ENCODE assay signal across 1 cellular context in the genomic region with DNA sequence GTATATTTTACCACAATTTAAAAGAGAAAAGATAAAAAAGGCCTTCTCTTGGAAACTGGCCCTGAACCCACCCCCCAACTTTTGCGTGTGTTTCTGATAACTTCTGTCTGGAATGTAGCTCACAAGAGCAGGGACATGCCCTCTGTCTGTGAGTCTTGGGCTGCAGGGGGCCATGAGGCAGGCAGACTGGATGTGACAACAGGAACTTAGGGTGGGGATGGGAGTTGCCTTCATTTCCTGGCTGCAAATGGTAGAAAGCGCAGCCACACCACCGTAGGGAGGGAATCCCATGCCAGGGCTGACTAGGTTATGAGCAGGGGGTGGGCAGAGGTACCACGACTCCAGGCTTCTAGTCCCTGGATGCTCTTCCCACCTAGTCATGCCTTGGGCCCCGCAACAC.
TF ChIP-seq lines count a peak whose summit lies in the region.

No MANE protein-coding gene starts in this region.

TF ChIP-seq in H1, 55 proteins besides CTCF, POLR2A, EP300 and RAD21:
- TF ChIP-seq YY1 (IDR thresholded peaks at IDR 0.05; ENCODE audit: low read depth, low read length) = no peak
- TF ChIP-seq ZNF274 (IDR thresholded peaks at IDR 0.05; ENCODE audit: borderline replicate concordance, extremely low read depth, low read length) = no peak
- no peak for TF ChIP-seq SIRT6 (IDR thresholded peaks at IDR 0.05; ENCODE audit: low read length)
- TF ChIP-seq TAF7 (optimal IDR thresholded peaks at IDR 0.05; ENCODE audit: borderline replicate concordance, low read depth, low read length) = no peak
- no peak for TF ChIP-seq CBX8 (IDR thresholded peaks at IDR 0.05; ENCODE audit: borderline replicate concordance, low read depth, low read length)
- TF ChIP-seq HDAC6 (IDR thresholded peaks at IDR 0.05; ENCODE audit: low read depth, low read length) = no peak
- TF ChIP-seq RFX5 (IDR thresholded peaks at IDR 0.05; ENCODE audit: borderline replicate concordance, low read depth, low read length) = no peak
- no peak for TF ChIP-seq SP4 (IDR thresholded peaks at IDR 0.05; ENCODE audit: low read length)
- TF ChIP-seq TCF12 (IDR thresholded peaks at IDR 0.05; ENCODE audit: low read depth, low read length) = no peak
- TF ChIP-seq SAP30 (IDR thresholded peaks at IDR 0.05; ENCODE audit: insufficient read depth, insufficient replicate concordance, low read length) = no peak
- TF ChIP-seq RXRA (IDR thresholded peaks at IDR 0.05; ENCODE audit: insufficient read depth, low read depth, low read length) = no peak
